1 cellular context compared by ENCODE assay signal in the genomic region with DNA sequence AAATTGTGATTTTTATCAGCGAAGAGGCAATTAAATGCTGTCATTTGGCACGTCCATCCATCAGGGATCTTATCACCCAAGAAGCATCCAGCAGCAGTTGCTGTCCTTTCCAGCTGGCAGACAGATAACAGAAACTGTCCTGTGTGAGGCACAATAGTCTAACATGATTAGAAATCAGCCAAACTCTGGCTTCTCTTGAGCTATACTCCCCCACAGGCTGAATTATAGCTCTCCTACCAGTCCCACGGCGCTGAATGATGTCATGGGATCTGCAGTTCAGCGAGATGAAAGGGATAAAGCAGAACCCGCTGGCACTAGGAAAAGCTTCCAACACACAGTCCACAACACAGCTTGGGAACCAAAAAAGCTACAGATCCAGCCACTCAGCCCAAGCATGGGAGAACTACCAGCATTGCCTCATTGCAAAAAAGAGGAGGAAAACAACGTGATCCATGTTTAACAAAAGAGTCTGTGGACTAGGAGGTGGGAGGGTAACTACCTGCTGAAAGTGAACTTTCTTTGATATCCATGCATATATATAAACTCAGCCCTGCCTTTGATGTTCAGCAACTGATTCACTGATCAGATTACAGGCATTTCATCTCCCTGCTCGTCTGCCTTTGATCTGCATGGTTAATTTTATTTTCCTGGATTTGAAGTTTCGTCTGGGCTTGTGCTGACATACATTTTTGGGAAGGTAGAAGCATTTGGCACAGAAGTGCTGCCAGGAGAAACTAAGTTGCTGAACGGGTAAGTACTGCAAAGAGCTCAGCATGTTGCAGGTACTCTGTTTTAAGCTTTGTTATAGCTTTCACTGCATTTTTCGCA.
TF ChIP-seq lines count a peak whose summit lies in the region.

A gene with protein sequence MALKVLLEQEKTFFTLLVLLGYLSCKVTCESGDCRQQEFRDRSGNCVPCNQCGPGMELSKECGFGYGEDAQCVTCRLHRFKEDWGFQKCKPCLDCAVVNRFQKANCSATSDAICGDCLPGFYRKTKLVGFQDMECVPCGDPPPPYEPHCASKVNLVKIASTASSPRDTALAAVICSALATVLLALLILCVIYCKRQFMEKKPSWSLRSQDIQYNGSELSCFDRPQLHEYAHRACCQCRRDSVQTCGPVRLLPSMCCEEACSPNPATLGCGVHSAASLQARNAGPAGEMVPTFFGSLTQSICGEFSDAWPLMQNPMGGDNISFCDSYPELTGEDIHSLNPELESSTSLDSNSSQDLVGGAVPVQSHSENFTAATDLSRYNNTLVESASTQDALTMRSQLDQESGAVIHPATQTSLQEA (plus strand): TSS at position 314 of the 828 bp plus-strand sequence. CDS start 19,772 bp downstream, outside the sequence.

TF ChIP-seq in HEK293, 187 proteins besides CTCF, POLR2A, EP300 and RAD21 (continued from another document and continues in another):
- TF ChIP-seq, protein P1, sequence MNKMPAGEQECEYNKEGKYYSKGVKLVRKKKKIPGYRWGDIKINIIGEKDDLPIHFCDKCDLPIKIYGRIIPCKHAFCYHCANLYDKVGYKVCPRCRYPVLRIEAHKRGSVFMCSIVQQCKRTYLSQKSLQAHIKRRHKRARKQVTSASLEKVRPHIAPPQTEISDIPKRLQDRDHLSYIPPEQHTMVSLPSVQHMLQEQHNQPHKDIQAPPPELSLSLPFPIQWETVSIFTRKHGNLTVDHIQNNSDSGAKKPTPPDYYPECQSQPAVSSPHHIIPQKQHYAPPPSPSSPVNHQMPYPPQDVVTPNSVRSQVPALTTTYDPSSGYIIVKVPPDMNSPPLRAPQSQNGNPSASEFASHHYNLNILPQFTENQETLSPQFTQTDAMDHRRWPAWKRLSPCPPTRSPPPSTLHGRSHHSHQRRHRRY (tag by site-specific recombination; IDR thresholded peaks at IDR 0.05), result no peak
- TF ChIP-seq, protein P2, sequence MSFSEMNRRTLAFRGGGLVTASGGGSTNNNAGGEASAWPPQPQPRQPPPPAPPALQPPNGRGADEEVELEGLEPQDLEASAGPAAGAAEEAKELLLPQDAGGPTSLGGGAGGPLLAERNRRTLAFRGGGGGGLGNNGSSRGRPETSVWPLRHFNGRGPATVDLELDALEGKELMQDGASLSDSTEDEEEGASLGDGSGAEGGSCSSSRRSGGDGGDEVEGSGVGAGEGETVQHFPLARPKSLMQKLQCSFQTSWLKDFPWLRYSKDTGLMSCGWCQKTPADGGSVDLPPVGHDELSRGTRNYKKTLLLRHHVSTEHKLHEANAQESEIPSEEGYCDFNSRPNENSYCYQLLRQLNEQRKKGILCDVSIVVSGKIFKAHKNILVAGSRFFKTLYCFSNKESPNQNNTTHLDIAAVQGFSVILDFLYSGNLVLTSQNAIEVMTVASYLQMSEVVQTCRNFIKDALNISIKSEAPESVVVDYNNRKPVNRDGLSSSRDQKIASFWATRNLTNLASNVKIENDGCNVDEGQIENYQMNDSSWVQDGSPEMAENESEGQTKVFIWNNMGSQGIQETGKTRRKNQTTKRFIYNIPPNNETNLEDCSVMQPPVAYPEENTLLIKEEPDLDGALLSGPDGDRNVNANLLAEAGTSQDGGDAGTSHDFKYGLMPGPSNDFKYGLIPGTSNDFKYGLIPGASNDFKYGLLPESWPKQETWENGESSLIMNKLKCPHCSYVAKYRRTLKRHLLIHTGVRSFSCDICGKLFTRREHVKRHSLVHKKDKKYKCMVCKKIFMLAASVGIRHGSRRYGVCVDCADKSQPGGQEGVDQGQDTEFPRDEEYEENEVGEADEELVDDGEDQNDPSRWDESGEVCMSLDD (tag by site-specific recombination; IDR thresholded peaks at IDR 0.05), result no peak
- TF ChIP-seq ZNF658 (tag by site-specific recombination; IDR thresholded peaks at IDR 0.05), result no peak
- no peak for TF ChIP-seq ZNF48 (tag by site-specific recombination; IDR thresholded peaks at IDR 0.05)
- no peak for TF ChIP-seq ZSCAN16 (tag by site-specific recombination; IDR thresholded peaks at IDR 0.05)
- TF ChIP-seq MZF1 (tag by site-specific recombination; IDR thresholded peaks at IDR 0.05; ENCODE audit: borderline replicate concordance), result peak; percentile 68; the same call in 1 of the 2 replicates
- no peak for TF ChIP-seq ZFP3 (tag by site-specific recombination; IDR thresholded peaks at IDR 0.05; ENCODE audit: low read depth)
- TF ChIP-seq TRIM28 (IDR thresholded peaks at IDR 0.05; ENCODE audit: borderline replicate concordance, low read length), result peak; percentile 92
- no peak for TF ChIP-seq ZNF555 (tag by site-specific recombination; conservative IDR thresholded peaks at IDR 0.05)
- no peak for TF ChIP-seq ZNF112 (tag by site-specific recombination; IDR thresholded peaks at IDR 0.05)
- TF ChIP-seq, protein P3, sequence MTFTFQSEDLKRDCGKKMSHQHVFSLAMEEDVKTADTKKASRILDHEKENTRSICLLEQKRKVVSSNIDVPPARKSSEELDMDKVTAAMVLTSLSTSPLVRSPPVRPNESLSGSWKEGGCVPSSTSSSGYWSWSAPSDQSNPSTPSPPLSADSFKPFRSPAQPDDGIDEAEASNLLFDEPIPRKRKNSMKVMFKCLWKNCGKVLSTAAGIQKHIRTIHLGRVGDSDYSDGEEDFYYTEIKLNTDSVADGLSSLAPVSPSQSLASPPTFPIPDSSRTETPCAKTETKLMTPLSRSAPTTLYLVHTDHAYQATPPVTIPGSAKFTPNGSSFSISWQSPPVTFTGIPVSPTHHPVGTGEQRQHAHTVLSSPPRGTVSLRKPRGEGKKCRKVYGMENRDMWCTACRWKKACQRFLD (tag by site-specific recombination; IDR thresholded peaks at IDR 0.05), result no peak
- TF ChIP-seq ZNF623 (tag by site-specific recombination; IDR thresholded peaks at IDR 0.05), result no peak
- no peak for TF ChIP-seq ZNF202 (tag by site-specific recombination; IDR thresholded peaks at IDR 0.05; ENCODE audit: borderline replicate concordance)
- peak; percentile 29; the same call in 1 of the 2 replicates for TF ChIP-seq ZXDB (tag by site-specific recombination; IDR thresholded peaks at IDR 0.05)
- TF ChIP-seq, protein P4, sequence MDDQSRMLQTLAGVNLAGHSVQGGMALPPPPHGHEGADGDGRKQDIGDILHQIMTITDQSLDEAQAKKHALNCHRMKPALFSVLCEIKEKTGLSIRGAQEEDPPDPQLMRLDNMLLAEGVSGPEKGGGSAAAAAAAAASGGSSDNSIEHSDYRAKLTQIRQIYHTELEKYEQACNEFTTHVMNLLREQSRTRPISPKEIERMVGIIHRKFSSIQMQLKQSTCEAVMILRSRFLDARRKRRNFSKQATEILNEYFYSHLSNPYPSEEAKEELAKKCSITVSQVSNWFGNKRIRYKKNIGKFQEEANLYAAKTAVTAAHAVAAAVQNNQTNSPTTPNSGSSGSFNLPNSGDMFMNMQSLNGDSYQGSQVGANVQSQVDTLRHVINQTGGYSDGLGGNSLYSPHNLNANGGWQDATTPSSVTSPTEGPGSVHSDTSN (CRISPR knock-in tag; IDR thresholded peaks at IDR 0.05), result no peak
- no peak for TF ChIP-seq ZNF24 (tag by site-specific recombination; IDR thresholded peaks at IDR 0.05)
- TF ChIP-seq, protein P5, sequence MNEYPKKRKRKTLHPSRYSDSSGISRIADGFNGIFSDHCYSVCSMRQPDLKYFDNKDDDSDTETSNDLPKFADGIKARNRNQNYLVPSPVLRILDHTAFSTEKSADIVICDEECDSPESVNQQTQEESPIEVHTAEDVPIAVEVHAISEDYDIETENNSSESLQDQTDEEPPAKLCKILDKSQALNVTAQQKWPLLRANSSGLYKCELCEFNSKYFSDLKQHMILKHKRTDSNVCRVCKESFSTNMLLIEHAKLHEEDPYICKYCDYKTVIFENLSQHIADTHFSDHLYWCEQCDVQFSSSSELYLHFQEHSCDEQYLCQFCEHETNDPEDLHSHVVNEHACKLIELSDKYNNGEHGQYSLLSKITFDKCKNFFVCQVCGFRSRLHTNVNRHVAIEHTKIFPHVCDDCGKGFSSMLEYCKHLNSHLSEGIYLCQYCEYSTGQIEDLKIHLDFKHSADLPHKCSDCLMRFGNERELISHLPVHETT (tag by site-specific recombination; IDR thresholded peaks at IDR 0.05), result peak; percentile 37; the same call in 1 of the 2 replicates
- TF ChIP-seq, protein P6, sequence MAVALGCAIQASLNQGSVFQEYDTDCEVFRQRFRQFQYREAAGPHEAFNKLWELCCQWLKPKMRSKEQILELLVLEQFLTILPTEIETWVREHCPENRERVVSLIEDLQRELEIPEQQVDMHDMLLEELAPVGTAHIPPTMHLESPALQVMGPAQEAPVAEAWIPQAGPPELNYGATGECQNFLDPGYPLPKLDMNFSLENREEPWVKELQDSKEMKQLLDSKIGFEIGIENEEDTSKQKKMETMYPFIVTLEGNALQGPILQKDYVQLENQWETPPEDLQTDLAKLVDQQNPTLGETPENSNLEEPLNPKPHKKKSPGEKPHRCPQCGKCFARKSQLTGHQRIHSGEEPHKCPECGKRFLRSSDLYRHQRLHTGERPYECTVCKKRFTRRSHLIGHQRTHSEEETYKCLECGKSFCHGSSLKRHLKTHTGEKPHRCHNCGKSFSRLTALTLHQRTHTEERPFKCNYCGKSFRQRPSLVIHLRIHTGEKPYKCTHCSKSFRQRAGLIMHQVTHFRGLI (tag by site-specific recombination; IDR thresholded peaks at IDR 0.05), result no peak
- TF ChIP-seq ZNF214 (tag by site-specific recombination; IDR thresholded peaks at IDR 0.05; ENCODE audit: borderline replicate concordance), result no peak
- TF ChIP-seq, protein P7, sequence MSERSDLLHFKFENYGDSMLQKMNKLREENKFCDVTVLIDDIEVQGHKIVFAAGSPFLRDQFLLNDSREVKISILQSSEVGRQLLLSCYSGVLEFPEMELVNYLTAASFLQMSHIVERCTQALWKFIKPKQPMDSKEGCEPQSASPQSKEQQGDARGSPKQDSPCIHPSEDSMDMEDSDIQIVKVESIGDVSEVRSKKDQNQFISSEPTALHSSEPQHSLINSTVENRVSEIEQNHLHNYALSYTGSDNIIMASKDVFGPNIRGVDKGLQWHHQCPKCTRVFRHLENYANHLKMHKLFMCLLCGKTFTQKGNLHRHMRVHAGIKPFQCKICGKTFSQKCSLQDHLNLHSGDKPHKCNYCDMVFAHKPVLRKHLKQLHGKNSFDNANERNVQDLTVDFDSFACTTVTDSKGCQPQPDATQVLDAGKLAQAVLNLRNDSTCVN (tag by site-specific recombination; optimal IDR thresholded peaks at IDR 0.05), result no peak
- TF ChIP-seq ZNF621 (tag by site-specific recombination; IDR thresholded peaks at IDR 0.05), result no peak
- TF ChIP-seq ZNF514 (tag by site-specific recombination; IDR thresholded peaks at IDR 0.05), result no peak
- no peak for TF ChIP-seq ZNF423 (tag by site-specific recombination; IDR thresholded peaks at IDR 0.05)
- TF ChIP-seq ZNF121 (tag by site-specific recombination; IDR thresholded peaks at IDR 0.05), result no peak
- no peak for TF ChIP-seq HOXD13 (CRISPR knock-in tag; IDR thresholded peaks at IDR 0.05; ENCODE audit: borderline replicate concordance)
- TF ChIP-seq, protein P8, sequence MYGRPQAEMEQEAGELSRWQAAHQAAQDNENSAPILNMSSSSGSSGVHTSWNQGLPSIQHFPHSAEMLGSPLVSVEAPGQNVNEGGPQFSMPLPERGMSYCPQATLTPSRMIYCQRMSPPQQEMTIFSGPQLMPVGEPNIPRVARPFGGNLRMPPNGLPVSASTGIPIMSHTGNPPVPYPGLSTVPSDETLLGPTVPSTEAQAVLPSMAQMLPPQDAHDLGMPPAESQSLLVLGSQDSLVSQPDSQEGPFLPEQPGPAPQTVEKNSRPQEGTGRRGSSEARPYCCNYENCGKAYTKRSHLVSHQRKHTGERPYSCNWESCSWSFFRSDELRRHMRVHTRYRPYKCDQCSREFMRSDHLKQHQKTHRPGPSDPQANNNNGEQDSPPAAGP (tag by site-specific recombination; IDR thresholded peaks at IDR 0.05), result no peak
- TF ChIP-seq ZNF274 (IDR thresholded peaks at IDR 0.05; ENCODE audit: low read length), result no peak
- no peak for TF ChIP-seq ZNF274 (tag by site-specific recombination; IDR thresholded peaks at IDR 0.05; ENCODE audit: borderline replicate concordance)
- no peak for TF ChIP-seq ZNF654 (tag by site-specific recombination; IDR thresholded peaks at IDR 0.05; ENCODE audit: low read depth)
- no peak for TF ChIP-seq ZNF701 (tag by site-specific recombination; IDR thresholded peaks at IDR 0.05)
- TF ChIP-seq, protein P9, sequence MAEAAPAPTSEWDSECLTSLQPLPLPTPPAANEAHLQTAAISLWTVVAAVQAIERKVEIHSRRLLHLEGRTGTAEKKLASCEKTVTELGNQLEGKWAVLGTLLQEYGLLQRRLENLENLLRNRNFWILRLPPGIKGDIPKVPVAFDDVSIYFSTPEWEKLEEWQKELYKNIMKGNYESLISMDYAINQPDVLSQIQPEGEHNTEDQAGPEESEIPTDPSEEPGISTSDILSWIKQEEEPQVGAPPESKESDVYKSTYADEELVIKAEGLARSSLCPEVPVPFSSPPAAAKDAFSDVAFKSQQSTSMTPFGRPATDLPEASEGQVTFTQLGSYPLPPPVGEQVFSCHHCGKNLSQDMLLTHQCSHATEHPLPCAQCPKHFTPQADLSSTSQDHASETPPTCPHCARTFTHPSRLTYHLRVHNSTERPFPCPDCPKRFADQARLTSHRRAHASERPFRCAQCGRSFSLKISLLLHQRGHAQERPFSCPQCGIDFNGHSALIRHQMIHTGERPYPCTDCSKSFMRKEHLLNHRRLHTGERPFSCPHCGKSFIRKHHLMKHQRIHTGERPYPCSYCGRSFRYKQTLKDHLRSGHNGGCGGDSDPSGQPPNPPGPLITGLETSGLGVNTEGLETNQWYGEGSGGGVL (tag by site-specific recombination; IDR thresholded peaks at IDR 0.05), result no peak
- TF ChIP-seq, protein P10, sequence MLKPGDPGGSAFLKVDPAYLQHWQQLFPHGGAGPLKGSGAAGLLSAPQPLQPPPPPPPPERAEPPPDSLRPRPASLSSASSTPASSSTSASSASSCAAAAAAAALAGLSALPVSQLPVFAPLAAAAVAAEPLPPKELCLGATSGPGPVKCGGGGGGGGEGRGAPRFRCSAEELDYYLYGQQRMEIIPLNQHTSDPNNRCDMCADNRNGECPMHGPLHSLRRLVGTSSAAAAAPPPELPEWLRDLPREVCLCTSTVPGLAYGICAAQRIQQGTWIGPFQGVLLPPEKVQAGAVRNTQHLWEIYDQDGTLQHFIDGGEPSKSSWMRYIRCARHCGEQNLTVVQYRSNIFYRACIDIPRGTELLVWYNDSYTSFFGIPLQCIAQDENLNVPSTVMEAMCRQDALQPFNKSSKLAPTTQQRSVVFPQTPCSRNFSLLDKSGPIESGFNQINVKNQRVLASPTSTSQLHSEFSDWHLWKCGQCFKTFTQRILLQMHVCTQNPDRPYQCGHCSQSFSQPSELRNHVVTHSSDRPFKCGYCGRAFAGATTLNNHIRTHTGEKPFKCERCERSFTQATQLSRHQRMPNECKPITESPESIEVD (tag by site-specific recombination; IDR thresholded peaks at IDR 0.05), result peak; percentile 67
- no peak for TF ChIP-seq MEIS1 (CRISPR knock-in tag; IDR thresholded peaks at IDR 0.05; ENCODE audit: borderline replicate concordance)
- peak; percentile 41; the same call in 1 of the 2 replicates for TF ChIP-seq ZNF2 (tag by site-specific recombination; IDR thresholded peaks at IDR 0.05)
- peak; percentile 88 for TF ChIP-seq ZNF629 (tag by site-specific recombination; IDR thresholded peaks at IDR 0.05)
- no peak for TF ChIP-seq ZNF184 (tag by site-specific recombination; IDR thresholded peaks at IDR 0.05)
- TF ChIP-seq SP3 (tag by site-specific recombination; IDR thresholded peaks at IDR 0.05), result no peak
- no peak for TF ChIP-seq ZNF791 (tag by site-specific recombination; IDR thresholded peaks at IDR 0.05)
- no peak for TF ChIP-seq HOXC10 (CRISPR knock-in tag; IDR thresholded peaks at IDR 0.05)
- TF ChIP-seq SALL2 (tag by site-specific recombination; IDR thresholded peaks at IDR 0.05; ENCODE audit: borderline replicate concordance), result no peak
- peak; percentile 84 for TF ChIP-seq GLIS1 (tag by site-specific recombination; IDR thresholded peaks at IDR 0.05)
